In genomic region chr18:27061488-27062095, GRCh38 we compare ENCODE assay signal across 10 cellular contexts.
"Had no signal": no experiment of that assay in that cellular context is flagged by ENCODE, and none has a peak within 500 bp of the region (broad histone marks: within the 10 kb centered on the region; RNA-seq: fewer than 3 reads in every experiment).

No MANE protein-coding gene starts in this region.

- H3K4me3 ChIP-seq: GM23248, HAP-1 had no signal

- H3K4me1 ChIP-seq: HAP-1 had no signal

- ATAC-seq: HCT116 had no signal

- H3K9me3 ChIP-seq: HAP-1 had no signal

- H3K9ac ChIP-seq: GM23248, KMS-11 had no signal

- H3K36me3 ChIP-seq: HAP-1 had no signal

- H2AFZ ChIP-seq: GM23248 had no signal

- H3K4me2 ChIP-seq: KMS-11 had no signal

- H3K27ac ChIP-seq: GM23248, HL-60, KMS-11 had no signal

- DNase-seq: GM23248, GOT3, H7, HFFc6, Karpas-422, KBM-7 had no signal
